Comparison of ENCODE assay signal across 15 cellular contexts in genomic region chr10:124566222-124566888, GRCh38.
"Had no signal": no experiment of that assay in that cellular context is flagged by ENCODE, and none has a peak within 500 bp of the region (broad histone marks: within the 10 kb centered on the region; RNA-seq: fewer than 3 reads in every experiment).

No MANE protein-coding gene starts in this region.

- H3K27me3 ChIP-seq: heart right ventricle, neutrophil had no signal

- H3K27ac ChIP-seq: coronary artery, neutrophil, prostate gland, thoracic aorta had no signal

- H3K36me3 ChIP-seq: heart right ventricle, neutrophil, prostate gland, thoracic aorta had no signal

- H3K9me3 ChIP-seq: neutrophil, prostate gland, thoracic aorta had no signal

- DNase-seq: activated B cell treated with CpG ODN at 0.5 μM for 24 hours; activated CD4-positive, alpha-beta T cell treated with anti-CD3 and anti-CD28 coated beads, Interleukin-2, amount 10 ng/mL, durations not matched to agents 24 days and 14 days; activated naive CD4-positive, alpha-beta T cell treated with anti-CD3 and anti-CD28 coated beads for 36 hours; activated T-cell treated with anti-CD3 and anti-CD28 coated beads for 4 hours; central memory CD4-positive, alpha-beta T cell; effector CD4-positive, alpha-beta T cell; foreskin melanocyte; stimulated activated CD4-positive, alpha-beta T cell treated with anti-CD3 and anti-CD28 coated beads, Interleukin-4, amount 100 ng/mL, for 1 hour; stimulated activated naive CD8-positive, alpha-beta T cell treated with anti-CD3 and anti-CD28 coated beads, Interleukin-15, amount 100 ng/mL, for 72 hours had no signal

- H3K4me1 ChIP-seq: prostate gland had no signal

- H3K4me3 ChIP-seq: coronary artery, heart right ventricle, prostate gland, thoracic aorta had no signal

- ATAC-seq: activated T-helper 17 cell treated with anti-CD3 and anti-CD28 coated beads, Interleukin-2, amount 50 U/mL, for 72 hours; stimulated activated naive CD8-positive, alpha-beta T cell treated with anti-CD3 and anti-CD28 coated beads, Interleukin-15, amount 100 ng/mL, for 72 hours had no signal
